In the genomic region with DNA sequence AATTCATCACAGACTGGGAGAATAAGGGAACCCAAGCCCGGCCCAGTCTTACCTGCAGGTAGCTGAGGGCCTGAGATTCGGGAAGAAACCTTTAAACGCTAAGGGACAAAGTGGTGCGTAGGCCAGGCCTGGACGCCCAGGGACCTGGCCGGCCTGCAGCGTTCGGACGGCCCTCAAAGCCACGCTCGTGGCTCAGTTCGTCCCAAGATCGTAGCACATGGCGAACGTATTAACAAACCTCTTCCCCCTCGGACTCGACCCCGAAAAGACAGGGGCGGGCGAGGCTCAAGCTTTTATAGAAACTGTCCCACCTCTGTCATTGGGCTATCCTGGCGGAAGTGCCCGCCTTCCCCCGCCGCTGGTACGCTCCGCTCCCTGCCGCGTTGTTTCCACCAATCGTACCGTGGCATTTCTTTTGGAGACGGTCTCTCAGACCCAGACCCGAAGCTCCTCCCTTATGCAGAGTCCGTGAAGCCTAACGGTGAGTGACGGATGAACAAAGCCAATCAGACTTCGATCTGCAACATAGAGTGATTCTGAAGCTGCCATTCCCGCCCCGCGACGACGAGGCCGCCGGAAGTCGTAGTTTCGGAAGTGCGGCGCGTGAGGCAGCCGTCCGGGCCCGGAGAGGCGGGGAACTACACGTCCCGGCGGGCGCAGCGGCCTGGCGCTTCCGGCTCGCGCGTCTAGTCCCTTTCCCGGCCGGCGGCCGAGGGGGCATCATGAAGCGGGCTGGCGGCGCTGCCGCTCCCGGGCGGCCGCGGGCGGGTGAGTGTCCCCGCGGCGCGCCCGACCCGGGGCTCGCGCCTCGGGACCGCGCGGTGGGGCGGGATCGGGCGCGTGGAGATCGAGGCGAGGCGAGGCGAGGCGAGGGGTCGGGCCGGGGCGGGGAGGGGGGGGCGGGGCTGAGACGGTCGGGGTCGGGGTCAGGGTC, we compare ENCODE assay signal across 8 cellular contexts. TPM values are rescaled to one million over a fixed set of nuclear protein-coding genes. Genes with fewer than 3 reads are reported as not detected.
A peak's percentile ranks its signal among the peaks of the same experiment; 100 is the strongest.
DNase-seq lines count a peak whose midpoint lies in the region; ATAC-seq and FAIRE-seq lines count a peak whose summit lies in the region.

A gene (plus strand): TSS at position 692 of the 934 bp plus-strand sequence. CDS start 8,139 bp downstream, outside the sequence.

- peak within 1 kb of the TSS; percentile 97 to 99 for H3K4me3 Mint-ChIP-seq in activated T-cell treated with anti-CD3 and anti-CD28 coated beads, Interleukin-2, amount 50 U/mL, for 72 hours

- no peaks in the 10 kb centered on the region for H3K27me3 ChIP-seq in muscle layer of colon (ENCODE audit: control insufficient read depth in 1 of 2, insufficient read depth in 2 of 2, low read length in 2 of 2)

- peak within 1 kb of the TSS; percentile 91 to 100 for H3K4me3 ChIP-seq in muscle layer of colon (ENCODE audit: low read depth in 1 of 2, low read length in 2 of 2)

- peaks cover 4 to 7% of the 10 kb centered on the region in 2 donors for H3K36me3 Mint-ChIP-seq in activated T-cell treated with anti-CD3 and anti-CD28 coated beads, Interleukin-2, amount 50 U/mL, for 72 hours (ENCODE audit: insufficient read depth in 2 of 2)

- H3K4me1 ChIP-seq in muscle layer of colon (ENCODE audit: insufficient read depth, low read length): peaks cover 76% of the 10 kb centered on the region

- no peaks in the 10 kb centered on the region for H3K27me3 Mint-ChIP-seq in activated T-cell treated with anti-CD3 and anti-CD28 coated beads, Interleukin-2, amount 50 U/mL, for 72 hours (ENCODE audit: low read depth)

- H3K4me1 Mint-ChIP-seq in activated T-cell treated with anti-CD3 and anti-CD28 coated beads, Interleukin-2, amount 50 U/mL, for 72 hours (ENCODE audit: low read depth): peaks cover 59% of the 10 kb centered on the region

- H3K36me3 ChIP-seq in KOPT-K1 (ENCODE audit: insufficient read depth, low read length) (peaks cover 48% of the 10 kb centered on the region), muscle layer of colon (ENCODE audit: insufficient read depth, low read length) (peaks cover 5% of the 10 kb centered on the region)

- H3K9me3 ChIP-seq in KOPT-K1 (ENCODE audit: insufficient read depth, low read length, poor library complexity, severe bottlenecking): no peaks in the 10 kb centered on the region
- H3K9me3 ChIP-seq in muscle layer of colon (ENCODE audit: low read length): no peaks in the 10 kb centered on the region

- peak within 1 kb of the TSS; percentile 97 for H3K27ac Mint-ChIP-seq in activated T-cell treated with anti-CD3 and anti-CD28 coated beads, Interleukin-2, amount 50 U/mL, for 72 hours

- H3K27ac ChIP-seq in KOPT-K1 (ENCODE audit: low read depth, low read length, poor library complexity, severe bottlenecking): peak within 1 kb of the TSS; percentile 86
- peak within 1 kb of the TSS; percentile 93 for H3K27ac ChIP-seq in muscle layer of colon (ENCODE audit: low read depth, low read length)

- H3K9me3 Mint-ChIP-seq in activated T-cell treated with anti-CD3 and anti-CD28 coated beads, Interleukin-2, amount 50 U/mL, for 72 hours: no peaks in the 10 kb centered on the region

- H3K9ac ChIP-seq in muscle layer of colon (ENCODE audit: low read length): peak within 1 kb of the TSS; percentile 99

- FAIRE-seq in RCC 7860 (lab: Jason Lieb, UNC): peak; percentile 94

- peak; percentile 88 for ATAC-seq in GM21786 (IDR thresholded peaks at IDR 0.05; ENCODE audit: unreplicated experiment)
- ATAC-seq in activated T-cell treated with anti-CD3 and anti-CD28 coated beads, Interleukin-2, amount 50 U/mL, for 72 hours (replicated peaks in 1 of 2): peak; percentile 91
- ATAC-seq in esophagus mucosa: peak; percentile 81

- peak; percentile 99 for DNase-seq in DMS79 (lab: John Stamatoyannopoulos, UW)
- peak; percentile 100 for DNase-seq in RCC 7860 (ENCODE audit: low spot score)
- peak; percentile 97 to 98 for DNase-seq in activated T-cell treated with anti-CD3 and anti-CD28 coated beads, Interleukin-2, amount 50 U/mL, for 72 hours
- peak; percentile 91 for DNase-seq in stimulated activated CD8-positive, alpha-beta memory T cell treated with anti-CD3 and anti-CD28 coated beads, Interleukin-7, amount 100 ng/mL, for 24 hours (ENCODE audit: low read depth)

RNA-seq across cellular contexts. Expression of the gene that starts here (rescaled TPM):
- total RNA-seq in activated T-cell treated with anti-CD3 and anti-CD28 coated beads, Interleukin-2, amount 50 U/mL, for 72 hours: 10 to 100 TPM; 66.4 to 72.9 TPM
- total RNA-seq in esophagus mucosa: 96.6 TPM

Comparison
In these comparisons a context has a peak if more than half of its experiments do, and no peak if none do; other contexts are left out.
1. Peak in every context shown above with its lines: DNase-seq, ATAC-seq, H3K4me3 ChIP-seq and H3K27ac ChIP-seq.